17 cellular contexts compared by ENCODE assay signal in genomic region chr14:86574026-86574777, GRCh38.
DNase-seq lines count a peak whose midpoint lies in the region; ATAC-seq and FAIRE-seq lines count a peak whose summit lies in the region.
"Had no signal": no experiment of that assay in that cellular context is flagged by ENCODE, and none has a peak within 500 bp of the region (broad histone marks: within the 10 kb centered on the region; RNA-seq: fewer than 3 reads in every experiment).

No MANE protein-coding gene starts in this region.

- ATAC-seq in HG02763 (IDR thresholded peaks at IDR 0.05; ENCODE audit: unreplicated experiment) = no peak
- ATAC-seq: activated CD4-positive, CD25-positive, alpha-beta regulatory T cell treated with anti-CD3 and anti-CD28 coated beads, Interleukin-2, amount 50 U/mL, for 24 hours; gastrocnemius medialis; left lung; T-helper 17 cell had no signal

- no peak overlapping the region for H3K4me3 Mint-ChIP-seq in activated T-cell treated with anti-CD3 and anti-CD28 coated beads, Interleukin-2, amount 50 U/mL, for 24 hours
- H3K4me3 Mint-ChIP-seq: activated naive CD4-positive, alpha-beta T cell treated with anti-CD3 and anti-CD28 coated beads for 36 hours; CD8-positive, alpha-beta memory T cell; H9; naive B cell; T-helper 17 cell had no signal

- no peaks in the 10 kb centered on the region for H3K27me3 Mint-ChIP-seq in activated T-cell treated with anti-CD3 and anti-CD28 coated beads, Interleukin-2, amount 50 U/mL, for 24 hours
- H3K27me3 Mint-ChIP-seq: CD8-positive, alpha-beta memory T cell; naive B cell; T-helper 17 cell had no signal

- H3K27ac Mint-ChIP-seq in activated T-cell treated with anti-CD3 and anti-CD28 coated beads, Interleukin-2, amount 50 U/mL, for 24 hours = no peak overlapping the region
- H3K27ac Mint-ChIP-seq: activated naive CD4-positive, alpha-beta T cell treated with anti-CD3 and anti-CD28 coated beads for 36 hours; CD8-positive, alpha-beta memory T cell; H9; naive B cell; T-helper 17 cell had no signal

- no peaks in the 10 kb centered on the region for H3K36me3 Mint-ChIP-seq in activated T-cell treated with anti-CD3 and anti-CD28 coated beads, Interleukin-2, amount 50 U/mL, for 24 hours (ENCODE audit: low read depth)
- H3K36me3 Mint-ChIP-seq: naive B cell had no signal

- H3K4me1 Mint-ChIP-seq in activated T-cell treated with anti-CD3 and anti-CD28 coated beads, Interleukin-2, amount 50 U/mL, for 24 hours (ENCODE audit: low read depth) = no peaks in the 10 kb centered on the region
- H3K4me1 Mint-ChIP-seq: CD8-positive, alpha-beta memory T cell; H9; naive B cell; T-helper 17 cell had no signal

- DNase-seq in ELR (ENCODE audit: low read depth) = peak; percentile 70
- DNase-seq in RCC 7860 (ENCODE audit: low spot score) = peak; percentile 38
- peak; percentile 2 for DNase-seq in fibroblast of gingiva (ENCODE audit: low read depth)
- peak; percentile 37 for DNase-seq in stromal cell of bone marrow (ENCODE audit: low read depth)
- DNase-seq in NCI-H774 (lab: John Stamatoyannopoulos, UW) = no peak
- DNase-seq in activated T-cell treated with anti-CD3 and anti-CD28 coated beads, Interleukin-2, amount 50 U/mL, for 24 hours = no peak
- DNase-seq: activated naive CD4-positive, alpha-beta T cell treated with anti-CD3 and anti-CD28 coated beads for 36 hours; CD8-positive, alpha-beta memory T cell; gastrocnemius medialis; H9; left lung; naive B cell; NCI-H82; T-helper 17 cell; testis had no signal

- FAIRE-seq in RCC 7860 (lab: Jason Lieb, UNC) = no peak

- peaks cover 14% of the 10 kb centered on the region for H3K9me3 Mint-ChIP-seq in activated T-cell treated with anti-CD3 and anti-CD28 coated beads, Interleukin-2, amount 50 U/mL, for 24 hours
- H3K9me3 Mint-ChIP-seq: H9 had no signal

Comparison
In these comparisons a context has a peak if more than half of its experiments do, and no peak if none do; other contexts are left out.
1. DNase-seq: peak in ELR (single experiment), RCC 7860 (single experiment), fibroblast of gingiva (single experiment) and stromal cell of bone marrow (single experiment); none in NCI-H774 (single experiment) and activated T-cell treated with anti-CD3 and anti-CD28 coated beads, Interleukin-2, amount 50 U/mL, for 24 hours (single experiment).